Comparison of ENCODE assay signal across 8 cellular contexts in genomic region chr11:123430736-123431356, GRCh38. TPM values are rescaled to one million over a fixed set of nuclear protein-coding genes. Genes with fewer than 3 reads are reported as not detected.
A peak's percentile ranks its signal among the peaks of the same experiment; 100 is the strongest.
DNase-seq lines count a peak whose midpoint lies in the region; ATAC-seq and TF ChIP-seq lines count a peak whose summit lies in the region.

No MANE protein-coding gene starts in this region.

- ATAC-seq in HG02798 (IDR thresholded peaks at IDR 0.05; ENCODE audit: poor library complexity, unreplicated experiment) (peak; percentile 38), left cardiac atrium (peak; percentile 58 to 82), GM19023 (IDR thresholded peaks at IDR 0.05; ENCODE audit: unreplicated experiment) (no peak)

- H3K4me2 ChIP-seq in OCI-LY3 (ENCODE audit: low read length): peak overlapping the region; percentile 89

- H4K20me1 ChIP-seq in OCI-LY3 (ENCODE audit: insufficient read depth, low read length): no peaks in the 10 kb centered on the region

- H3K36me3 ChIP-seq in OCI-LY3 (replicated peaks; ENCODE audit: low read depth, low read length): no peaks in the 10 kb centered on the region

- H3K4me3 ChIP-seq in GM12865 (ENCODE audit: low read depth, low read length) (peak overlapping the region; percentile 77), OCI-LY3 (ENCODE audit: low read length) (peak overlapping the region; percentile 76)

- H3K4me1 ChIP-seq in OCI-LY3 (ENCODE audit: low read length): 0 out of 2 replicates have a peak, but pooled peaks cover 8% of the 10 kb centered on the region

- H3K27me3 ChIP-seq in OCI-LY3 (ENCODE audit: low read depth, low read length): peaks cover 49% of the 10 kb centered on the region

- no peaks in the 10 kb centered on the region for H3K9me3 ChIP-seq in OCI-LY3 (ENCODE audit: insufficient read depth, low read length)

- H2AFZ ChIP-seq in OCI-LY3 (ENCODE audit: low read depth, low read length): peak overlapping the region; percentile 79

- intact Hi-C loops in left cardiac atrium (cut with DNase I) (no loop called here), posterior vena cava (cut with DNase I) (no loop called here)

- H3K27ac ChIP-seq in OCI-LY3 (ENCODE audit: low read length): no peak overlapping the region

- no peak for TF ChIP-seq CTCF in GM12865 (IDR thresholded peaks at IDR 0.05; ENCODE audit: insufficient read depth, low read depth, low read length, missing control alignments)
- TF ChIP-seq CTCF in OCI-LY3 (IDR thresholded peaks at IDR 0.05; ENCODE audit: low read depth, low read length): no peak

- no peaks in the 10 kb centered on the region for H3K79me2 ChIP-seq in OCI-LY3 (ENCODE audit: low read length)

- DNase-seq in GM12865 (ENCODE audit: low read depth) (peak; percentile 81), activated gamma-delta T cell (lab: John Stamatoyannopoulos, UW) (peak; percentile 48), left cardiac atrium (peak; percentile 72), posterior vena cava (ENCODE audit: low spot score) (peak; percentile 94), occipital lobe (lab: John Stamatoyannopoulos, UW) (no peak)

- peak overlapping the region; percentile 44 for H3K9ac ChIP-seq in OCI-LY3 (ENCODE audit: low read length)

RNA-seq across cellular contexts. Expression of gene GRAMD1B, which starts 0.8 kb away (rescaled TPM):
- total RNA-seq in left cardiac atrium (1 to 10 TPM; 2.8 to 3.1 TPM), posterior vena cava (1 to 10 TPM; 3.3 to 5.9 TPM), occipital lobe (59.9 TPM)
